Comparison of ENCODE assay signal across 10 cellular contexts in the genomic region with DNA sequence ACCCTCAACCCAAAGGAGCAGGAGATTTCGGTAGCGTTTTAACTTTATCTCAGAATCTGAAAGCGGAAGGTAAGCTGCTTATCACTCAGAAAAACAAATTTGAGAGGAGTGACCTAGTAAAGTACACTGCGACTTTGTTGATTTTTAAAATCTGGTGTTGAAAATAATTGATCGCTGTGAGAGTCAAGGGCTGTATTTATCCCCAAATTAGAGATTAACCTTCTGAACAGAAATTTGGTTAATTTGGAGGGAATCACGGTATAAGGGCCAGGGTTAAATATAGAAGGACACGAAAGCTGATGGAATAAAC. TPM values are rescaled to one million over a fixed set of nuclear protein-coding genes. Genes with fewer than 3 reads are reported as not detected.
DNase-seq lines count a peak whose midpoint lies in the region; ATAC-seq and TF ChIP-seq lines count a peak whose summit lies in the region.
"Had no signal": no experiment of that assay in that cellular context is flagged by ENCODE, and none has a peak within 500 bp of the region (broad histone marks: within the 10 kb centered on the region; RNA-seq: fewer than 3 reads in every experiment).

No MANE protein-coding gene starts in this region.

- no peaks in the 10 kb centered on the region for H3K9me3 ChIP-seq in gastroesophageal sphincter

- peak overlapping the region in 3 of 4 donors; percentile 42 to 60 (median 57) for H3K27ac ChIP-seq in gastroesophageal sphincter

- no peak for TF ChIP-seq POLR2A in gastroesophageal sphincter (IDR thresholded peaks at IDR 0.05)

- DNase-seq in skeletal muscle cell (ENCODE audit: low read depth) (no peak), COR-L47 (lab: John Stamatoyannopoulos, UW) (no peak), NOMO-1 treated with DMSO at 0.1 percent for 48 hours (lab: John Stamatoyannopoulos, UW; ENCODE audit: unreplicated experiment) (no peak)
- DNase-seq: NCI-H187; stimulated activated CD4-positive, alpha-beta T cell treated with anti-CD3 and anti-CD28 coated beads, Interleukin-4, amount 100 ng/mL, for 4 hours had no signal

- no peak for TF ChIP-seq EP300 in gastroesophageal sphincter (IDR thresholded peaks at IDR 0.05)

- TF ChIP-seq CTCF in WI38 (IDR thresholded peaks at IDR 0.05; ENCODE audit: low read depth, low read length), result no peak
- no peak for TF ChIP-seq CTCF in gastroesophageal sphincter (IDR thresholded peaks at IDR 0.05)

- peaks cover 10% of the 10 kb centered on the region for H3K27me3 ChIP-seq in gastroesophageal sphincter

- 24 to 43% methylated on average over 4 to 5 of the region's 7 CpGs for WGBS in gastroesophageal sphincter (ENCODE audit: low coverage in 1 of 2), 2 donors

- H3K4me3 ChIP-seq in WI38 (ENCODE audit: low read depth, low read length) (peak overlapping the region; percentile 47), gastroesophageal sphincter (peak overlapping the region; percentile 24 to 37), skeletal muscle cell (ENCODE audit: low read depth, low read length) (peak overlapping the region; percentile 36)

- ATAC-seq in GM18517 (IDR thresholded peaks at IDR 0.05; ENCODE audit: unreplicated experiment), result peak; percentile 20
- ATAC-seq in gastroesophageal sphincter, result no peak
- no peak for ATAC-seq in HG03520 (IDR thresholded peaks at IDR 0.05; ENCODE audit: unreplicated experiment)
- ATAC-seq in GM21526 (IDR thresholded peaks at IDR 0.05; ENCODE audit: low FRiP score, unreplicated experiment), result no peak

- peaks cover 0 to 9% (median 0%) of the 10 kb centered on the region in 3 donors for H3K4me1 ChIP-seq in gastroesophageal sphincter

- no peaks in the 10 kb centered on the region for H3K36me3 ChIP-seq in gastroesophageal sphincter

RNA-seq across cellular contexts. Expression of a gene that starts 0.2 kb away (rescaled TPM):
- 1 to 10 TPM in 3 of 4 donors, under 1 TPM in 1; 0.16 to 2.3 (median 2.0) TPM for total RNA-seq in gastroesophageal sphincter
